In genomic region chr2:23531881-23532280, GRCh38 we compare ENCODE assay signal across 17 cellular contexts.
DNase-seq lines count a peak whose midpoint lies in the region; ATAC-seq and TF ChIP-seq lines count a peak whose summit lies in the region.
"Had no signal": no experiment of that assay in that cellular context is flagged by ENCODE, and none has a peak within 500 bp of the region (broad histone marks: within the 10 kb centered on the region; RNA-seq: fewer than 3 reads in every experiment).

No MANE protein-coding gene starts in this region.

- H3K4me2 ChIP-seq in BLaER1: peak overlapping the region; percentile 90

- CTCF ChIA-PET in CD4-positive, alpha-beta T cell (lab: Charles Lee): no interaction called here

- peaks cover 40% of the 10 kb centered on the region for H3K4me1 Mint-ChIP-seq in CD4-positive, alpha-beta T cell (ENCODE audit: low read depth)
- H3K4me1 Mint-ChIP-seq in activated naive CD8-positive, alpha-beta T cell treated with anti-CD3 and anti-CD28 coated beads, Interleukin-2, amount 50 U/mL, for 24 hours: peaks cover 29% of the 10 kb centered on the region
- peaks cover 62% of the 10 kb centered on the region for H3K4me1 Mint-ChIP-seq in nephron

- H3K27me3 ChIP-seq in BLaER1: no peaks in the 10 kb centered on the region
- no peaks in the 10 kb centered on the region for H3K27me3 ChIP-seq in CD4-positive, alpha-beta T cell (ENCODE audit: control insufficient read depth, insufficient read depth, low read length)
- H3K27me3 ChIP-seq: brain microvascular endothelial cell, suprapubic skin had no signal

- peak overlapping the region; percentile 38 for H3K4me3 Mint-ChIP-seq in CD4-positive, alpha-beta T cell
- peak overlapping the region; percentile 77 for H3K4me3 Mint-ChIP-seq in activated naive CD8-positive, alpha-beta T cell treated with anti-CD3 and anti-CD28 coated beads, Interleukin-2, amount 50 U/mL, for 24 hours
- H3K4me3 Mint-ChIP-seq in nephron: peak overlapping the region in 1 of 3 experiments; percentile 3

- POLR2A ChIA-PET in CD4-positive, alpha-beta T cell (lab: Charles Lee): interaction anchor here (0.7 to 1.7 kb wide), 3 partner anchors 127 to 148 kb away, joined by 3 to 4 read pairs (median 3); partner anchors contain the start of gene KLHL29

- peak overlapping the region; percentile 70 for H3K9ac ChIP-seq in BLaER1

- H3K9me3 ChIP-seq in BLaER1: no peaks in the 10 kb centered on the region
- H3K9me3 ChIP-seq in CD4-positive, alpha-beta T cell (ENCODE audit: control insufficient read depth, low read length): no peaks in the 10 kb centered on the region
- H3K9me3 ChIP-seq: psoas muscle, suprapubic skin had no signal

- TF ChIP-seq CTCF in CD4-positive, alpha-beta T cell (IDR thresholded peaks at IDR 0.05): no peak
- TF ChIP-seq CTCF in nephron (IDR thresholded peaks at IDR 0.05; ENCODE audit: unreplicated experiment in 3 of 3): no peak

- H4K20me1 ChIP-seq in BLaER1: no peaks in the 10 kb centered on the region

- H3K36me3 Mint-ChIP-seq in CD4-positive, alpha-beta T cell (ENCODE audit: low read depth): no peaks in the 10 kb centered on the region
- H3K36me3 Mint-ChIP-seq in activated naive CD8-positive, alpha-beta T cell treated with anti-CD3 and anti-CD28 coated beads, Interleukin-2, amount 50 U/mL, for 24 hours (ENCODE audit: low read depth): no peaks in the 10 kb centered on the region
- H3K36me3 Mint-ChIP-seq in nephron (ENCODE audit: low read depth): no peaks in the 10 kb centered on the region

- intact Hi-C loops in CD4-positive, alpha-beta T cell (cut with DNase I, micrococcal nuclease): loop anchor here in 1 of 2 experiments (2.0 kb wide), 1 partner anchor 79 kb away; no protein-coding TSS in a partner anchor

- no peak for ATAC-seq in CD4-positive, alpha-beta T cell (ENCODE audit: poor library complexity)
- ATAC-seq in activated naive CD8-positive, alpha-beta T cell treated with anti-CD3 and anti-CD28 coated beads, Interleukin-2, amount 50 U/mL, for 24 hours: no peak
- no peak for ATAC-seq in GM18505 (IDR thresholded peaks at IDR 0.05; ENCODE audit: unreplicated experiment)
- ATAC-seq in GM18502 (IDR thresholded peaks at IDR 0.05; ENCODE audit: poor library complexity, unreplicated experiment): no peak
- ATAC-seq: left lobe of liver, psoas muscle had no signal

- H3K9me3 Mint-ChIP-seq in CD4-positive, alpha-beta T cell: no peaks in the 10 kb centered on the region
- H3K9me3 Mint-ChIP-seq in activated naive CD8-positive, alpha-beta T cell treated with anti-CD3 and anti-CD28 coated beads, Interleukin-2, amount 50 U/mL, for 24 hours: no peaks in the 10 kb centered on the region
- H3K9me3 Mint-ChIP-seq in nephron: no peaks in the 10 kb centered on the region

- peak overlapping the region; percentile 47 for H3K4me3 ChIP-seq in BLaER1
- H3K4me3 ChIP-seq: psoas muscle, suprapubic skin had no signal

- no peaks in the 10 kb centered on the region for H3K27me3 Mint-ChIP-seq in CD4-positive, alpha-beta T cell
- no peaks in the 10 kb centered on the region for H3K27me3 Mint-ChIP-seq in activated naive CD8-positive, alpha-beta T cell treated with anti-CD3 and anti-CD28 coated beads, Interleukin-2, amount 50 U/mL, for 24 hours
- peaks cover 2% of the 10 kb centered on the region for H3K27me3 Mint-ChIP-seq in nephron (ENCODE audit: low read depth)

- peaks cover 48% of the 10 kb centered on the region for H3K4me1 ChIP-seq in BLaER1
- H3K4me1 ChIP-seq: psoas muscle had no signal

- H3K36me3 ChIP-seq in BLaER1: no peaks in the 10 kb centered on the region
- H3K36me3 ChIP-seq: brain microvascular endothelial cell, suprapubic skin had no signal

- DNase-seq in CD4-positive, alpha-beta T cell: no peak
- DNase-seq in activated naive CD8-positive, alpha-beta T cell treated with anti-CD3 and anti-CD28 coated beads, Interleukin-2, amount 50 U/mL, for 24 hours: no peak
- no peak for DNase-seq in stimulated activated CD4-positive, alpha-beta T cell treated with anti-CD3 and anti-CD28 coated beads, Interleukin-2, amount 100 ng/mL, for 48 hours
- DNase-seq: brain microvascular endothelial cell, EL, Kasumi-1, NCI-H146, psoas muscle, SHP77, T-helper 9 cell had no signal

- TF ChIP-seq POLR2A in GM18505 (IDR thresholded peaks at IDR 0.05; ENCODE audit: borderline replicate concordance, extremely low read depth, insufficient read depth, insufficient read length): no peak

- H3K27ac ChIP-seq in BLaER1: peak overlapping the region; percentile 61; the same call in 1 of the 2 replicates
- peak overlapping the region; percentile 44 for H3K27ac ChIP-seq in CD4-positive, alpha-beta T cell (ENCODE audit: low read depth, low read length)
- H3K27ac ChIP-seq: brain microvascular endothelial cell, C4-2B, psoas muscle had no signal

- peak overlapping the region; percentile 94 for H3K27ac Mint-ChIP-seq in CD4-positive, alpha-beta T cell
- H3K27ac Mint-ChIP-seq in activated naive CD8-positive, alpha-beta T cell treated with anti-CD3 and anti-CD28 coated beads, Interleukin-2, amount 50 U/mL, for 24 hours: peak overlapping the region; percentile 76
- H3K27ac Mint-ChIP-seq in nephron: peak overlapping the region; percentile 94 to 98 (median 96)
